ENCODE assay signal across 28 cellular contexts in the genomic region with DNA sequence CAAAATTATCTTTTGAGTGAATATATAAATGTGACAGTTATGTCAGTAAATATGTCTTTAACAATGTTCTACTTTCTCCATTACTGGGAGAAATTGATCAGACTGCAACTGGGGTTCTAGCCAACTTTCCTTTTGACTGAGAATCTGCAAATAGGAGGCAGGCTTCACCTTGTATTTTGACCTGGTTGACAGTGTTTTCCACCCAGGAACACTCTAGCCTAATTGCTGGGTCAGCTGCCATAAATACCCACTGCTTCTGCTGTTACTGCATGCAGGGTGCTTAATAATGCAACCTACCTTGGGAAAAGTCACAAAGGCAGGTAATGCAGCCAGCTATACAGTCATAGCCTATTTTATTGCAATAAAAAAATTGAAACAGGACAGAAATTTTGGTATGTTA.
"Had no signal": no experiment of that assay in that cellular context is flagged by ENCODE, and none has a peak within 500 bp of the region (broad histone marks: within the 10 kb centered on the region; RNA-seq: fewer than 3 reads in every experiment).

No MANE protein-coding gene starts in this region.

- DNase-seq: activated CD4-positive, alpha-beta memory T cell treated with anti-CD3 and anti-CD28 coated beads for 36 hours; activated CD4-positive, alpha-beta T cell treated with anti-CD3 and anti-CD28 coated beads for 36 hours; activated CD4-positive, alpha-beta T cell treated with anti-CD3 and anti-CD28 coated beads, Interleukin-2, amount 10 ng/mL, durations not matched to agents 24 days and 14 days; activated CD4-positive, CD25-positive, alpha-beta regulatory T cell; activated CD4-positive, CD25-positive, alpha-beta regulatory T cell treated with anti-CD3 and anti-CD28 coated beads, Interleukin-2, amount 50 U/mL, for 72 hours; activated CD8-positive, alpha-beta memory T cell treated with anti-CD3 and anti-CD28 coated beads, Interleukin-2, amount 10 ng/mL, durations not matched to agents 7 days and 5 days; activated CD8-positive, alpha-beta memory T cell treated with anti-CD3 and anti-CD28 coated beads, Interleukin-2, amount 50 U/mL, for 4 hours; activated CD8-positive, alpha-beta T cell treated with anti-CD3 and anti-CD28 coated beads, Interleukin-2, amount 10 ng/mL, durations not matched to agents 7 days and 5 days; activated effector memory CD4-positive, alpha-beta T cell treated with anti-CD3 and anti-CD28 coated beads, Interleukin-2, amount 50 U/mL, for 16 hours; activated naive CD4-positive, alpha-beta T cell treated with anti-CD3 and anti-CD28 coated beads for 36 hours; activated naive CD8-positive, alpha-beta T cell treated with anti-CD3 and anti-CD28 coated beads for 36 hours; activated naive CD8-positive, alpha-beta T cell treated with anti-CD3 and anti-CD28 coated beads, Interleukin-2, amount 50 U/mL, for 24 hours; activated T-cell treated with anti-CD3 and anti-CD28 coated beads, Interleukin-2, amount 50 U/mL, for 1 hour; activated T-cell treated with anti-CD3 and anti-CD28 coated beads, Interleukin-2, amount 50 U/mL, for 48 hours; adrenal gland; amygdala; aorta; body of pancreas; caudate nucleus; cortex of kidney; dermis blood vessel endothelial cell; effector CD4-positive, alpha-beta T cell; effector memory CD8-positive, alpha-beta T cell; erythroblast; foreskin keratinocyte; gastrocnemius medialis; glutamatergic neuron; heart left ventricle had no signal
